ENCODE assay signal across 26 cellular contexts in the genomic region with DNA sequence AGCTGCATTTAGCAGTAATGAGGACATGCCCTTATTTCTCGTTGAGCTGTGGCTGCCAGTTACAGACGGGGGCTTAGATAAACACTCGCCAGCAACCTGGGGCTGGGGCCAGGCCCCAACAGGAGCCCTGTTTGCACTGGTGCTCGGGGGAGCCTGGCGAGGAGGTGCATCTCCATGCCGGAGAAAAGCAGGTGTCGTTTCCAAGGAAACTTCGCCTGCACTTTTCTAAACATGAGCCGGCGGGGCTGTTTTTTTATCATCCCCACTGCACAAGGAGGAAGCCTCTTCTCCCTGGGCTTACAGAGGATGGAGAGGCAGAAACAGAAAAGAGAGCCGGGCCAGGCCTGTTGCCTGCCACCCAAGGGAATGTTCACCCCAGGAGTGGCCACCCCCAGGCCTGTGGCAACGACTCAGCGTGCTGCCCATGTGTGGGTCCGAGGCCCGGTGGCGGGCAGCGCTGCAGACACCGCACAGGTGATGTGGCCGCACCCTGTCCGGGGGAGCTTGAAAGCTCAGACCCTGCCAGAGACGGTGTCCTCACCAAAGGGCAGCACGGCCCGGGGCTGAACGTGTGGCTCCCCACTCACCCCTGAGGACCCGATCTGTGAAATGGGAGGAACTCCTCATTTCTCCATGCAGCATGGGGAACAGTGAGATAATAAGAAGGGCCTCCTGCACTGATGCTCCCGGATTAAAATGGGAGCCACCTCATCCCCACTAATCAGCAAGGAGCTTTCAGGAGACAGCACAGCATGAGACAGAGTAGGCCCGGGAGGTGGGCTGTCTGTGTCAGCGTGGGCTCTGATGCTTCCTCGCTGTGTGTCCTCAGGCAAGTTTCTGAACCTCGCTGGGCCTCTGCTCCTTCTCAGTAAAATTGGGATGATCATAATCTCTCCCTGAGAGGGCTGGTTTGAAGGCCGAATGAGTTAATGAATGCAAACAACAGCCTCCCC. TPM values are rescaled to one million over a fixed set of nuclear protein-coding genes. Genes with fewer than 3 reads are reported as not detected.
DNase-seq lines count a peak whose midpoint lies in the region; ATAC-seq, FAIRE-seq and TF ChIP-seq lines count a peak whose summit lies in the region.
"Had no signal": no experiment of that assay in that cellular context is flagged by ENCODE, and none has a peak within 500 bp of the region (broad histone marks: within the 10 kb centered on the region; RNA-seq: fewer than 3 reads in every experiment).

No MANE protein-coding gene starts in this region.

- H3K4me1 ChIP-seq in HepG2 (ENCODE audit: insufficient read depth, low read length) (no peaks in the 10 kb centered on the region), right lobe of liver (no peaks in the 10 kb centered on the region), H1 (replicated peaks in 1 of 4; ENCODE audit: control insufficient read depth in 3 of 4, insufficient read depth in 4 of 4, low read length in 3 of 4) (peaks cover 0 to 27% (median 12%) of the 10 kb centered on the region in 4 experiments; a peak in 6 of 7 replicates)

- TF ChIP-seq CTCF in HepG2 (CRISPR knock-in tag; IDR thresholded peaks at IDR 0.05) (no peak), right lobe of liver (IDR thresholded peaks at IDR 0.05) (no peak), H1 (IDR thresholded peaks at IDR 0.05; ENCODE audit: control extremely low read depth in 1 of 3, insufficient read depth in 1 of 3, low read depth in 1 of 3, low read length in 3 of 3) (no peak)

- no peak for TF ChIP-seq POLR2A in HepG2 (IDR thresholded peaks at IDR 0.05; ENCODE audit: insufficient read depth in 1 of 2, low read depth in 2 of 2, low read length in 2 of 2)
- TF ChIP-seq POLR2A in right lobe of liver (IDR thresholded peaks at IDR 0.05), result no peak
- TF ChIP-seq POLR2A in H1 (IDR thresholded peaks at IDR 0.05; ENCODE audit: control extremely low read depth in 1 of 2, low read depth in 2 of 2, low read length in 2 of 2), result no peak

- H3K27me3 ChIP-seq in HepG2 (ENCODE audit: control insufficient read depth in 1 of 2, insufficient read depth in 2 of 2, low read length in 2 of 2) (peaks cover 8 to 67% of the 10 kb centered on the region in 2 experiments), right lobe of liver (no peaks in the 10 kb centered on the region), H1 (replicated peaks in 1 of 4; ENCODE audit: control insufficient read depth in 3 of 4, extremely low read depth in 1 of 4, insufficient read depth in 3 of 4, low read length in 3 of 4) (no peaks in the 10 kb centered on the region; a peak in 2 of 7 replicates)
- H3K27me3 ChIP-seq: BLaER1 had no signal

- H3K23me2 ChIP-seq in H1 (ENCODE audit: low read depth, low read length), result no peaks in the 10 kb centered on the region

- no peak overlapping the region for H2BK12ac ChIP-seq in H1 (ENCODE audit: low read depth, low read length)

- no peak for ATAC-seq in HepG2
- ATAC-seq in right lobe of liver, result no peak
- ATAC-seq: HCT116, Panc1, T-helper 17 cell had no signal

- H2BK5ac ChIP-seq in H1 (ENCODE audit: low read depth, low read length), result no peak overlapping the region

- H2BK120ac ChIP-seq in H1 (replicated peaks; ENCODE audit: low read depth, low read length), result no peak overlapping the region

- no peak overlapping the region for H3K23ac ChIP-seq in H1 (ENCODE audit: insufficient read length)

- in situ Hi-C loops in HepG2 (cut with HindIII; ENCODE audit: extremely low pct_ligation_motif_present, low pct_unique_long_range_greater_than_20kb), result no loop called here

- no TSS peak for BruUV-seq in HepG2 (replicated peaks; lab: Mats Ljungman, UMichigan)

- no peak overlapping the region for H2AFZ ChIP-seq in HepG2 (ENCODE audit: low read length)
- H2AFZ ChIP-seq in H1 (ENCODE audit: low read length), result no peak overlapping the region

- no peak overlapping the region for H3K27ac ChIP-seq in HepG2 (ENCODE audit: extremely low read length, insufficient read depth, low read length)
- no peak overlapping the region for H3K27ac ChIP-seq in right lobe of liver
- H3K27ac ChIP-seq in H1 (ENCODE audit: low read depth, low read length), result no peak overlapping the region
- H3K27ac ChIP-seq: BLaER1, RWPE1, SK-N-MC had no signal

- DNase-seq in NCI-H748 (lab: John Stamatoyannopoulos, UW; ENCODE audit: unreplicated experiment), result peak; percentile 34
- DNase-seq in NCI-H748 treated with DMSO at 0.1 percent for 48 hours (lab: John Stamatoyannopoulos, UW), result no peak
- no peak for DNase-seq in HepG2 (ENCODE audit: low spot score)
- no peak for DNase-seq in right lobe of liver
- DNase-seq in H1 (ENCODE audit: low read depth in 1 of 2, low spot score in 2 of 2), result no peak
- no peak for DNase-seq in HUDEP-2 (lab: John Stamatoyannopoulos, UW; ENCODE audit: unreplicated experiment in 76 of 76)
- DNase-seq in hepatic stellate cell (ENCODE audit: low spot score), result no peak
- DNase-seq: CD4-positive, alpha-beta T cell; NCI-H1048; NCI-H1436; NCI-H187; NCI-H2081 treated with DMSO at 0.1 percent for 48 hours; NCI-H510A; NCI-H69; SHP77 treated with DMSO at 0.1 percent for 48 hours; T-helper 17 cell had no signal

- no peak overlapping the region for H3K9ac ChIP-seq in HepG2 (ENCODE audit: insufficient read depth, low read depth, low read length)
- no peak overlapping the region for H3K9ac ChIP-seq in H1 (replicated peaks in 1 of 4; ENCODE audit: extremely low read depth in 1 of 4, low read depth in 3 of 4, low read length in 3 of 4)
- H3K9ac ChIP-seq: BLaER1 had no signal

- H2AK5ac ChIP-seq in H1 (ENCODE audit: low read depth, low read length), result no peak overlapping the region

- peak overlapping the region; percentile 5 for H4K91ac ChIP-seq in H1 (replicated peaks; ENCODE audit: insufficient read length, low read length)

- H2BK20ac ChIP-seq in H1 (ENCODE audit: low read length), result no peak overlapping the region

- no peaks in the 10 kb centered on the region; the same call in 1 of the 2 replicates for H4K20me1 ChIP-seq in HepG2 (ENCODE audit: insufficient read depth, low read length)
- no peaks in the 10 kb centered on the region for H4K20me1 ChIP-seq in H1 (replicated peaks in 1 of 2; ENCODE audit: control insufficient read depth in 1 of 2, insufficient read depth in 2 of 2, low read length in 2 of 2)
- H4K20me1 ChIP-seq: BLaER1 had no signal

- no peak for TF ChIP-seq EP300 in HepG2 (IDR thresholded peaks at IDR 0.05; ENCODE audit: low read depth in 2 of 2, low read length in 2 of 2)
- TF ChIP-seq EP300 in HepG2 (CRISPR knock-in tag; IDR thresholded peaks at IDR 0.05; ENCODE audit: borderline replicate concordance), result no peak
- no peak for TF ChIP-seq EP300 in H1 (IDR thresholded peaks at IDR 0.05; ENCODE audit: borderline replicate concordance in 1 of 2, low read depth in 2 of 2, low read length in 2 of 2)

- H3K4ac ChIP-seq in H1 (replicated peaks; ENCODE audit: insufficient read length, low read depth, low read length), result no peak overlapping the region

- H3K14ac ChIP-seq in H1 (ENCODE audit: insufficient read length), result no peak overlapping the region

- no peak overlapping the region for H4K5ac ChIP-seq in H1 (ENCODE audit: insufficient read length, low read depth, low read length)

- no peaks in the 10 kb centered on the region for H3K9me3 ChIP-seq in HepG2 (ENCODE audit: low read length)
- no peaks in the 10 kb centered on the region for H3K9me3 ChIP-seq in right lobe of liver
- H3K9me3 ChIP-seq in H1 (ENCODE audit: insufficient read depth in 2 of 2, low read depth in 1 of 2, low read length in 1 of 2), result no peaks in the 10 kb centered on the region
- H3K9me3 ChIP-seq: BLaER1 had no signal

- peak overlapping the region; percentile 67; the same call in 1 of the 2 replicates for H2BK15ac ChIP-seq in H1 (ENCODE audit: low read length)

- 37% methylated on average over 16 of the region's 31 CpGs for WGBS in HepG2 (ENCODE audit: low lambda C conversion rate)
- whole genome bisulfite sequencing in right lobe of liver (ENCODE audit: insufficient coverage, low coverage, low lambda C conversion rate, missing lambda C conversion rate), result 66% methylated on average over 5 of the region's 31 CpGs
- 87% methylated on average over 28 of the region's 31 CpGs; no CpG with 5 or more reads in 1 of the 2 experiments for WGBS in H1 (ENCODE audit: extremely low coverage in 1 of 2, insufficient coverage in 1 of 2, insufficient read length in 1 of 2, insufficient replicate concordance in 2 of 2, low coverage in 1 of 2, low lambda C conversion rate in 2 of 2, missing lambda C conversion rate in 1 of 2), 2 experiments

- FAIRE-seq in HepG2 (lab: Jason Lieb, UNC) (no peak), H1 (lab: Jason Lieb, UNC) (no peak)
- FAIRE-seq: A204.1, G401.6 had no signal

- intact Hi-C loops in HepG2 (cut with micrococcal nuclease; ENCODE audit: unreplicated experiment) (no loop called here), right lobe of liver (cut with DNase I) (no loop called here)

- POLR2A ChIA-PET in HepG2 (lab: Yijun Ruan, JAX) (no interaction called here), H1 (lab: Charles Lee; ENCODE audit: partially characterized antibody) (interaction anchor here (1.5 to 1.8 kb wide), 2 partner anchors 7 to 12 kb away, joined by 3 to 5 read pairs; no protein-coding TSS in a partner anchor)

- no peaks in the 10 kb centered on the region for H3K36me3 ChIP-seq in HepG2 (replicated peaks in 1 of 2; ENCODE audit: control insufficient read depth in 1 of 2, insufficient read depth in 2 of 2, low read length in 2 of 2)
- no peaks in the 10 kb centered on the region for H3K36me3 ChIP-seq in right lobe of liver
- no peaks in the 10 kb centered on the region for H3K36me3 ChIP-seq in H1 (ENCODE audit: control insufficient read depth in 2 of 4, insufficient read depth in 4 of 4, low read length in 3 of 4)
- H3K36me3 ChIP-seq: BLaER1 had no signal

- H3K4me2 ChIP-seq in HepG2 (ENCODE audit: low read depth, low read length) (no peak overlapping the region), H1 (ENCODE audit: insufficient read depth in 1 of 2, low read depth in 2 of 2, low read length in 2 of 2) (no peak overlapping the region)
- H3K4me2 ChIP-seq: BLaER1, GM23338 had no signal

- H3K79me2 ChIP-seq in HepG2 (ENCODE audit: insufficient read depth, low read length) (no peaks in the 10 kb centered on the region), H1 (ENCODE audit: control insufficient read depth in 1 of 2, insufficient read depth in 2 of 2, low read length in 2 of 2) (no peaks in the 10 kb centered on the region)

- H3K4me3 ChIP-seq in HepG2 (replicated peaks in 1 of 3; ENCODE audit: insufficient read depth in 1 of 3, low read depth in 2 of 3, low read length in 3 of 3), result no peak overlapping the region
- H3K4me3 ChIP-seq in right lobe of liver, result no peak overlapping the region
- no peak overlapping the region for H3K4me3 ChIP-seq in H1 (ENCODE audit: extremely low read depth in 1 of 4, insufficient read depth in 2 of 4, low read depth in 3 of 4, low read length in 4 of 4)
- H3K4me3 ChIP-seq: BLaER1, GM23338, SK-N-MC had no signal

- CTCF ChIA-PET in HepG2 (lab: Yijun Ruan, JAX; ENCODE audit: low intra/inter-chr PET ratio, low total read pairs) (no interaction called here), H1 (lab: Charles Lee; ENCODE audit: partially characterized antibody) (interaction anchor here (0.9 to 2.5 kb wide), 7 partner anchors 11 to 117 kb away, joined by 3 to 8 read pairs (median 5); no protein-coding TSS in a partner anchor)

- H3K56ac ChIP-seq in H1 (replicated peaks; ENCODE audit: insufficient read length, low read depth, low read length), result no peak overlapping the region

- no peak overlapping the region for H3K18ac ChIP-seq in H1 (ENCODE audit: extremely low read depth, low read length)

- H3K79me1 ChIP-seq in H1 (ENCODE audit: low read depth, low read length), result no peaks in the 10 kb centered on the region

- no peak for TF ChIP-seq RAD21 in HepG2 (CRISPR knock-in tag; IDR thresholded peaks at IDR 0.05)
- no peak for TF ChIP-seq RAD21 in H1 (IDR thresholded peaks at IDR 0.05 in 1 of 2, conservative IDR thresholded peaks at IDR 0.05 in 1 of 2; ENCODE audit: low read depth in 2 of 2, low read length in 2 of 2)

- H4K8ac ChIP-seq in H1 (ENCODE audit: extremely low read depth, insufficient read depth, low read length), result no peak overlapping the region

RNA-seq across cellular contexts. Expression of a gene that starts 33.8 kb away (rescaled TPM):
- 43.8 and 69.7 TPM in 2 replicates for total RNA-seq in HepG2 (2016; rRNA removed; fragmentation: Illumina TruSeq; extraction: Trizol)
- total RNA-seq in HepG2 (2016; cell fraction: cytosol; rRNA removed; fragmentation: Illumina TruSeq; extraction: Trizol; ENCODE audit: low read depth), result 39.5 and 40.6 TPM in 2 replicates
- 45.3 and 69.6 TPM in 2 replicates for total RNA-seq in HepG2 (2016; cell fraction: insoluble cytoplasmic fraction; rRNA removed; fragmentation: Illumina TruSeq; extraction: Trizol)
- total RNA-seq in HepG2 (2016; cell fraction: membrane; rRNA removed; fragmentation: Illumina TruSeq; extraction: Trizol), result 83.4 and 93.4 TPM in 2 replicates
- 32.1 and 42.6 TPM in 2 replicates for total RNA-seq in HepG2 (2016; cell fraction: nucleus; rRNA removed; fragmentation: Illumina TruSeq; extraction: Trizol)
- 15.4 and 23.1 TPM in 2 replicates for polyA plus RNA-seq in HepG2 (2011; rRNA removed)
- polyA plus RNA-seq in HepG2 (2011; cell fraction: cytosol; rRNA removed), result 20.0 and 39.6 TPM in 2 replicates
- polyA plus RNA-seq in HepG2 (2011; cell fraction: nucleus; rRNA removed), result 34.6 and 44.2 TPM in 2 replicates
- 13.5 and 14.6 TPM in 2 replicates for polyA plus RNA-seq in HepG2 (2012)
- polyA plus RNA-seq in HepG2 (2016; cell fraction: cytosol; fragmentation: Illumina TruSeq; extraction: Trizol; ENCODE audit: low read depth), result 40.9 and 41.6 TPM in 2 replicates
- 48.4 and 52.4 TPM in 2 replicates for polyA plus RNA-seq in HepG2 (2016; cell fraction: insoluble cytoplasmic fraction; fragmentation: Illumina TruSeq; extraction: Trizol; ENCODE audit: low read depth)
- 74.1 and 77.9 TPM in 2 replicates for polyA plus RNA-seq in HepG2 (2016; cell fraction: membrane; fragmentation: Illumina TruSeq; extraction: Trizol; ENCODE audit: low read depth)
- 63.0 and 70.2 TPM in 2 replicates for polyA plus RNA-seq in HepG2 (2016; cell fraction: nucleus; fragmentation: Illumina TruSeq; extraction: Trizol; ENCODE audit: insufficient read depth, low read depth)
- polyA minus RNA-seq in HepG2 (2011; rRNA and poly(A)+ RNA removed; ENCODE audit: low replicate concordance), result 0.07 and 154 TPM in 2 replicates
- polyA minus RNA-seq in HepG2 (2011; cell fraction: cytosol; rRNA and poly(A)+ RNA removed), result 31.1 and 39.3 TPM in 2 replicates
- polyA minus RNA-seq in HepG2 (2011; cell fraction: nucleus; rRNA and poly(A)+ RNA removed), result 9.3 and 10.7 TPM in 2 replicates
- total RNA-seq in right lobe of liver, result under 1 TPM in 5 of 6 experiments, not detected in 1; 0.17 to 0.81 (median 0.65) TPM
- 13.8 and 14.8 TPM in 2 replicates for total RNA-seq in H1 (2021; fragmentation: NEBNext Ultra II Directional; extraction: Animal tissue kit (Norgen Biotek cat#: 25700))
- 14.6 and 27.3 TPM in 2 replicates for polyA plus RNA-seq in H1 (2011; rRNA removed)
- 15.1 TPM for polyA plus RNA-seq in H1 (2011; cell fraction: cytosol; rRNA removed)
- 35.4 TPM for polyA plus RNA-seq in H1 (2011; cell fraction: nucleus; rRNA removed)
- polyA plus RNA-seq in H1 (2012, experiment 1 of 2), result 4.8 to 12.3 TPM (median 11.4 TPM) in 4 replicates
- polyA plus RNA-seq in H1 (2012, experiment 2 of 2), result 5.9 TPM
- 9.6 TPM for polyA plus RNA-seq in H1 (2013, experiment 1 of 2)
- 8.5 TPM for polyA plus RNA-seq in H1 (2013, experiment 2 of 2)
- polyA minus RNA-seq in H1 (2011; rRNA and poly(A)+ RNA removed), result 10.0 and 12.3 TPM in 2 replicates
- polyA minus RNA-seq in H1 (2011; cell fraction: cytosol; rRNA and poly(A)+ RNA removed), result 11.6 TPM
- 16.3 TPM for polyA minus RNA-seq in H1 (2011; cell fraction: nucleus; rRNA and poly(A)+ RNA removed)
- total RNA-seq: CD4-positive, alpha-beta T cell; T-helper 17 cell had no signal
- polyA plus RNA-seq: AG04450, IgD-negative memory B cell had no signal
